ENCODE assay signal across 8 cellular contexts in the genomic region with DNA sequence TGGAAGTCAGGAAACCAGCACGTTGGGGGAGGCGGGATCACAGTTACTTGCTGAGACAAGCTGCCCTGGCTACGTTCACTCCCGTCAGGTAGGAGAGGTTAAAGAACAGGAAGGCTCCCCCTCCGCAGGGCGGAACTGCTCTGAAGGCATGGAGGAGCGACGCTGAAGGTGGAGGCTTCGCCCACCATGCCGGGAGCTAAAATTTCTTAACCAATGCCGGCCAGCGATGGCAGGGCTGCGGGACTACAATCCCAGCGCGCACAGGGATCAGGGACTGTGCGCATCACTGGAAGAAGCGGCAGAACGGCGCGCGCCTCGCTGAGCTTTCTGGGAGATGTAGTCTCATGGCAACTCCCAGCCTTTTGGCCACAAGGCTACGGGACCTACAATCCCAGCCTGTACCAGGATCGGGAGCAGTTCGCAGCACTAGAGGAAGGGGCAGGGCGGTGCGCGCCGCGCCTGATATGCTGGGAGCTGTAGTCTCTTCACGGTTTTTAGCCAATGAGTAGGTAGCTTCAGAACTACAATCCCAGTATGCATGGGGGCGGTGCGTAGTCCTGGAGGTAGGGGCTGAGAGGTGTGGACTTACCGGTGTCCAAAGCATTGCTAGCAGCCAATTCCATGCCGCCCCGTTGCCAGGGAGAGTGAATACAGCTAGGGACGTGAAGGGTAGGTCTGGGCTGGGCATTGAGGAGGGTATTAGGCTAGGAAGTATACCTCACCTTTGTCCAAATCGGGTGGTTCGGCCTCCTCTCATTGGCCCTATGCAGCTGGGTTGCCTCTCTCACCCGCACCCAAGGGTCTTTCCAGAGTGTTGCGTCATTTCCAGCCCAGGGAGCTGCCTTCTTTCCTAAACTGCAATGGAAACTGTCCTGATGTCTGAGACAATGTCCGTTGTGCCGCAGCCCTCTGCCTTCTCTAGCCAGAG. TPM values are rescaled to one million over a fixed set of nuclear protein-coding genes. Genes with fewer than 3 reads are reported as not detected.
A peak's percentile ranks its signal among the peaks of the same experiment; 100 is the strongest.
DNase-seq lines count a peak whose midpoint lies in the region; TF ChIP-seq lines count a peak whose summit lies in the region.

No MANE protein-coding gene starts in this region.

- 0 out of 2 replicates have a peak, but pooled peaks cover 5% of the 10 kb centered on the region for H3K4me1 ChIP-seq in HUES64 (ENCODE audit: insufficient read depth, low read length)

- H3K4me3 Mint-ChIP-seq in activated naive CD4-positive, alpha-beta T cell treated with anti-CD3 and anti-CD28 coated beads, Interleukin-2, amount 50 U/mL, for 24 hours, result peak overlapping the region; percentile 98

- H3K27ac Mint-ChIP-seq in activated naive CD4-positive, alpha-beta T cell treated with anti-CD3 and anti-CD28 coated beads, Interleukin-2, amount 50 U/mL, for 24 hours, result peak overlapping the region; percentile 95

- H3K9me3 Mint-ChIP-seq in activated naive CD4-positive, alpha-beta T cell treated with anti-CD3 and anti-CD28 coated beads, Interleukin-2, amount 50 U/mL, for 24 hours, result peaks cover 6% of the 10 kb centered on the region

- H3K36me3 Mint-ChIP-seq in activated naive CD4-positive, alpha-beta T cell treated with anti-CD3 and anti-CD28 coated beads, Interleukin-2, amount 50 U/mL, for 24 hours, result no peaks in the 10 kb centered on the region

- no peak for TF ChIP-seq CTCF in GM20000 (IDR thresholded peaks at IDR 0.05; ENCODE audit: extremely low read depth, missing control alignments)

- peaks cover 17% of the 10 kb centered on the region for H3K4me1 Mint-ChIP-seq in activated naive CD4-positive, alpha-beta T cell treated with anti-CD3 and anti-CD28 coated beads, Interleukin-2, amount 50 U/mL, for 24 hours

- H3K4me3 ChIP-seq in HUES64 (ENCODE audit: low read length), result peak overlapping the region; percentile 95

- H3K36me3 ChIP-seq in HUES64 (ENCODE audit: insufficient read depth, low read length), result no peaks in the 10 kb centered on the region

- H3K9ac ChIP-seq in HUES64 (ENCODE audit: low read depth, low read length), result peak overlapping the region; percentile 85

- H3K27me3 Mint-ChIP-seq in activated naive CD4-positive, alpha-beta T cell treated with anti-CD3 and anti-CD28 coated beads, Interleukin-2, amount 50 U/mL, for 24 hours, result peaks cover 1% of the 10 kb centered on the region

- H3K9me3 ChIP-seq in HUES64 (ENCODE audit: insufficient read depth, low read depth, low read length), result no peaks in the 10 kb centered on the region

- peak overlapping the region; percentile 83 for H3K27ac ChIP-seq in HUES64 (ENCODE audit: low read depth, low read length)

- peak; percentile 79 for DNase-seq in CD1c-positive myeloid dendritic cell (ENCODE audit: extremely low spot score)
- peak; percentile 70 for DNase-seq in GM20000 (ENCODE audit: low spot score)
- peak; percentile 46 for DNase-seq in SHP77 treated with DMSO at 0.1 percent for 48 hours (lab: John Stamatoyannopoulos, UW)
- peak; percentile 14 for DNase-seq in glomerular visceral epithelial cell (ENCODE audit: extremely low spot score)
- peak; percentile 73 to 100 (median 98) for DNase-seq in nucleus accumbens (lab: John Stamatoyannopoulos, UW)
- peak; percentile 98 for DNase-seq in superior temporal gyrus (ENCODE audit: extremely low spot score)

- H3K27me3 ChIP-seq in HUES64 (ENCODE audit: insufficient read depth, low read length), result no peaks in the 10 kb centered on the region

- WGBS in HUES64, result 1% methylated on average over 43 of the region's 43 CpGs

RNA-seq across cellular contexts. Expression of a gene that starts 12.8 kb away (rescaled TPM):
- 11.5 TPM for polyA plus RNA-seq in HUES64 (2013, experiment 1 of 2)
- 12.6 TPM for polyA plus RNA-seq in HUES64 (2013, experiment 2 of 2)

RNA-seq across cellular contexts. Expression of a gene that starts 25.7 kb away (rescaled TPM):
- 39.6 TPM for polyA plus RNA-seq in HUES64 (2013, experiment 1 of 2)
- polyA plus RNA-seq in HUES64 (2013, experiment 2 of 2), result 46.0 TPM

Comparison
In these comparisons a context has a peak if more than half of its experiments do, and no peak if none do; other contexts are left out.
1. Peak in every context shown above with its lines: DNase-seq, H3K4me3 ChIP-seq and H3K27ac ChIP-seq.
2. DNase-seq: peak in every context shown above with its lines; median percentile 98 in superior temporal gyrus; 98 in nucleus accumbens; 79 in CD1c-positive myeloid dendritic cell; 70 in GM20000; 46 in SHP77 treated with DMSO at 0.1 percent for 48 hours; 14 in glomerular visceral epithelial cell.